ENCODE assay signal across 1 cellular context in the genomic region with DNA sequence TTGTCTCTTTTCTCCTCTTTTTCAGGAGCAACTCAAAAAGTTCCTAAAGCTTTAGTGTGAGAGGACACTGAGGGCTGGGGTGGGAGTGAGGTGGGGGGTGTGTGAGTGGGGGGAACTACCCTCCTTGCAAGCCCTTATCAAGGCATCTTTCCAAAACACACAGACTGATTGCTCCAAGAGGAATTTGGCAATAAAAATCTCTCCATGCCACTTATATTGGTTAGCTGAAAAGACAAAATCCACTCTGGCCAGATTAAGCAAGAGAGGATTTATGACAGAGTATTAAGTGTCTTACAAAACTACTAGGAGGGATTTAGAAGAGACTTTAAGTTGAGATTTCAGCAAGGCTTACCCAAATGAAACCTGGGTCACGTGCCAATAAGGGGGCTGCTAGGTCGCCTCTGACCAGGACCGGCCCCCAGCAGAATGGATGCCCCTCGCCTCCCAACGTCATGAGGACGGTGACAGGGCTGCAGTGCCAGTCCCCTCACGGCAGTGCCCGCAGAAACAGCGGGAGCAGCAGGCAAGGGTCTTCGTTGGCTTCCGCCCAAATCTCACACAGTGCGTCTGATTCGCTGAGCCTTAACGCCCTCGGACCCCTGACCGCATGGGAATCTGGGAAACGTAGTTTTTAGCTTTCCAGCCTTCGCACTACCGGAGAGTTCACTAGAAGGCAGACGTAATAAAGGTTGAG.
TF ChIP-seq lines count a peak whose summit lies in the region.

No MANE protein-coding gene starts in this region.

TF ChIP-seq in H1, 55 proteins besides CTCF, POLR2A, EP300 and RAD21:
- TF ChIP-seq TAF7 (optimal IDR thresholded peaks at IDR 0.05; ENCODE audit: borderline replicate concordance, low read depth, low read length) = peak; percentile 43
- TF ChIP-seq TAF1 (IDR thresholded peaks at IDR 0.05; ENCODE audit: low read depth, low read length) = peak; percentile 40; the same call in 1 of the 2 replicates
- TF ChIP-seq RBBP5 (IDR thresholded peaks at IDR 0.05; ENCODE audit: borderline replicate concordance, low read depth, low read length) = no peak
- no peak for TF ChIP-seq NANOG (IDR thresholded peaks at IDR 0.05; ENCODE audit: insufficient read depth, low read depth, low read length, poor library complexity, severe bottlenecking)
- TF ChIP-seq E2F6 (IDR thresholded peaks at IDR 0.05) = peak; percentile 87
- no peak for TF ChIP-seq BACH1 (IDR thresholded peaks at IDR 0.05; ENCODE audit: low read length)
- no peak for TF ChIP-seq CBX8 (IDR thresholded peaks at IDR 0.05; ENCODE audit: borderline replicate concordance, low read depth, low read length)
- no peak for TF ChIP-seq HDAC6 (IDR thresholded peaks at IDR 0.05; ENCODE audit: low read depth, low read length)
- TF ChIP-seq MAX (IDR thresholded peaks at IDR 0.05) = peak; percentile 78
- 0 out of 2 replicates have a peak, but pooled peaks have one; percentile 2 for TF ChIP-seq ATF3 (IDR thresholded peaks at IDR 0.05; ENCODE audit: insufficient read depth, low read depth, low read length)
- no peak for TF ChIP-seq SIRT6 (IDR thresholded peaks at IDR 0.05; ENCODE audit: low read length)
- peak; percentile 84 for TF ChIP-seq KDM4A (IDR thresholded peaks at IDR 0.05; ENCODE audit: low read depth, low read length, severe bottlenecking)
- TF ChIP-seq BRCA1 (IDR thresholded peaks at IDR 0.05; ENCODE audit: low read depth, low read length) = no peak
- 0 out of 2 replicates have a peak, but pooled peaks have one; percentile 11 for TF ChIP-seq YY1 (IDR thresholded peaks at IDR 0.05; ENCODE audit: low read depth, low read length)
- no peak for TF ChIP-seq SAP30 (IDR thresholded peaks at IDR 0.05; ENCODE audit: insufficient read depth, insufficient replicate concordance, low read length)
- no peak for TF ChIP-seq ATF2 (IDR thresholded peaks at IDR 0.05; ENCODE audit: low read length)
- 0 out of 2 replicates have a peak, but pooled peaks have one; percentile 19 for TF ChIP-seq CHD2 (IDR thresholded peaks at IDR 0.05; ENCODE audit: low read length)
- TF ChIP-seq ZNF274 (IDR thresholded peaks at IDR 0.05; ENCODE audit: borderline replicate concordance, extremely low read depth, low read length) = no peak
- peak; percentile 33; the same call in 1 of the 2 replicates for TF ChIP-seq TBP (IDR thresholded peaks at IDR 0.05; ENCODE audit: low read depth, low read length)
- no peak for TF ChIP-seq TEAD4 (IDR thresholded peaks at IDR 0.05; ENCODE audit: low read depth, low read length)
- TF ChIP-seq PHF8 (conservative IDR thresholded peaks at IDR 0.05; ENCODE audit: low read depth, low read length) = peak; percentile 49; the same call in 1 of the 2 replicates
- TF ChIP-seq SIX5 (IDR thresholded peaks at IDR 0.05; ENCODE audit: low read depth, low read length) = peak; percentile 78
- peak; percentile 43; the same call in 1 of the 2 replicates for TF ChIP-seq CREB1 (IDR thresholded peaks at IDR 0.05)
- no peak for TF ChIP-seq NRF1 (IDR thresholded peaks at IDR 0.05; ENCODE audit: low read depth, low read length)
- peak in 1 of 2 experiments; percentile 68; a peak in 1 of 4 replicates for TF ChIP-seq SIN3A (conservative IDR thresholded peaks at IDR 0.05 in 1 of 2, IDR thresholded peaks at IDR 0.05 in 1 of 2; ENCODE audit: low read depth in 1 of 2, low read length in 2 of 2)
- TF ChIP-seq EGR1 (IDR thresholded peaks at IDR 0.05; ENCODE audit: borderline replicate concordance, low read depth, low read length) = peak; percentile 20; the same call in 1 of the 2 replicates
- TF ChIP-seq, protein P1, sequence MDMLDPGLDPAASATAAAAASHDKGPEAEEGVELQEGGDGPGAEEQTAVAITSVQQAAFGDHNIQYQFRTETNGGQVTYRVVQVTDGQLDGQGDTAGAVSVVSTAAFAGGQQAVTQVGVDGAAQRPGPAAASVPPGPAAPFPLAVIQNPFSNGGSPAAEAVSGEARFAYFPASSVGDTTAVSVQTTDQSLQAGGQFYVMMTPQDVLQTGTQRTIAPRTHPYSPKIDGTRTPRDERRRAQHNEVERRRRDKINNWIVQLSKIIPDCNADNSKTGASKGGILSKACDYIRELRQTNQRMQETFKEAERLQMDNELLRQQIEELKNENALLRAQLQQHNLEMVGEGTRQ (IDR thresholded peaks at IDR 0.05; ENCODE audit: low read length) = peak; percentile 70
